ENCODE assay signal across 9 cellular contexts in the genomic region with DNA sequence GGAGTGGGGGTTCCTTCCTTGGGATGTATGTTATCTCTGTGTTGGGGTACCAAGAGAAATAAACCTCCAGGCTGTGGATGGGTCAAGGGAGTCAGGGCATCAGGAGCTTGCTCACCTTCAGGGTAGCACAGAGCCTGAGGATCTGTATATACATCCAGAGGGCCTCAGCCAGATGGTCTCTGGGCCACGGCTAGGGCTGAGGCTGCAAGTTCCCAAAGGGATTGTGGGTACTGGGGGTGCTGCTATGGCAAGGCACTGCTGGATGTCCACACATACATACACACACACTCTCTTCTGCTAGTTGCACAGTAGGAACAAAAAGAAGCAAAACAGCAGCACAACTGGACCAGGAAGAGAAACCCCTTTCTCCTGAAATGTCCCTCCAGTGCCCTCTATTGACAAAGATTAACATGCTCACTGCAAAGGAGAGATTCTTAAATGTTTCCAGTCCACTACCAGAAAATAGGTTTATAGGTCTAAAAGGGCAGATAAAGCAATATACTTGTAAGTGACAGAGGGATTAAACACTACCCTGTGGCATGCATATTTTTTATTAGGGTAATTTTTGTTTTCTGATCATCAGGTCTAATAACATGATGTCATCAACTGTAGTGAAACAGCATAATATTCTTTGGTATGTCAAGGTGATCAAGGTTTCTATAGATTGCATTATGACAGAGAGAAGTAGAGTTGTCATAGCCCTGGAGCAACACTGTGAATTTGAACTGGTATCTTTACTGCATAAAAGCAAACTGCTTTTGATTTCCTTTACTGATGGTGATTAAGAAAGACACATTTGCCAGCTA. TPM values are rescaled to one million over a fixed set of nuclear protein-coding genes. Genes with fewer than 3 reads are reported as not detected.
DNase-seq lines count a peak whose midpoint lies in the region; ATAC-seq and TF ChIP-seq lines count a peak whose summit lies in the region.
"Had no signal": no experiment of that assay in that cellular context is flagged by ENCODE, and none has a peak within 500 bp of the region (broad histone marks: within the 10 kb centered on the region; RNA-seq: fewer than 3 reads in every experiment).

No MANE protein-coding gene starts in this region.

- no peaks in the 10 kb centered on the region for H3K9me3 ChIP-seq in mammary epithelial cell (replicated peaks; ENCODE audit: insufficient read depth, low read length)
- no peaks in the 10 kb centered on the region for H3K9me3 ChIP-seq in psoas muscle

- POLR2A ChIA-PET in activated CD8-positive, alpha-beta T cell treated with anti-CD3 and anti-CD28 coated beads, Interleukin-2, amount 10 ng/mL, durations not matched to agents 7 days and 5 days (lab: Charles Lee): no interaction called here

- in situ Hi-C loops in mammary epithelial cell (cut with MboI; ENCODE audit: low sequenced_read_pairs in 2 of 2): no loop called here

- H3K27me3 ChIP-seq in mammary epithelial cell (ENCODE audit: insufficient read depth, low read length): peaks cover under 1% of the 10 kb centered on the region
- H3K27me3 ChIP-seq in psoas muscle (ENCODE audit: insufficient read depth in 3 of 3, low read length in 2 of 3): no peaks in the 10 kb centered on the region

- BruUV-seq in mammary epithelial cell (replicated peaks; lab: Mats Ljungman, UMichigan): no TSS peak

- H3K9me3 Mint-ChIP-seq in activated CD8-positive, alpha-beta T cell treated with anti-CD3 and anti-CD28 coated beads, Interleukin-2, amount 10 ng/mL, durations not matched to agents 7 days and 5 days (ENCODE audit: insufficient read depth): no peaks in the 10 kb centered on the region
- H3K9me3 Mint-ChIP-seq: memory B cell had no signal

- no peaks in the 10 kb centered on the region for H3K4me1 Mint-ChIP-seq in activated CD8-positive, alpha-beta T cell treated with anti-CD3 and anti-CD28 coated beads, Interleukin-2, amount 10 ng/mL, durations not matched to agents 7 days and 5 days (ENCODE audit: low read depth)
- H3K4me1 Mint-ChIP-seq: memory B cell had no signal

- no CpG with 5 or more reads among the region's 1 CpG for WGBS in mammary epithelial cell (ENCODE audit: low coverage, missing lambda C conversion rate)
- WGBS in psoas muscle, 3 donors: 54 to 73% (median 70%) methylated on average over 1 of the region's 1 CpG

- no peaks in the 10 kb centered on the region for H4K20me1 ChIP-seq in mammary epithelial cell (ENCODE audit: insufficient read depth, low read length)

- no peaks in the 10 kb centered on the region for H3K4me1 ChIP-seq in mammary epithelial cell (ENCODE audit: insufficient read depth, low read length)
- H3K4me1 ChIP-seq in psoas muscle: no peaks in the 10 kb centered on the region

- H2AFZ ChIP-seq in mammary epithelial cell (ENCODE audit: low read depth, low read length): no peak overlapping the region

- TF ChIP-seq CTCF in mammary epithelial cell (conservative IDR thresholded peaks at IDR 0.05 in 1 of 2, IDR thresholded peaks at IDR 0.05 in 1 of 2; ENCODE audit: extremely low read depth in 1 of 2, insufficient read depth in 1 of 2, low read depth in 1 of 2, low read length in 2 of 2) (peak; percentile 40 to 54), psoas muscle (IDR thresholded peaks at IDR 0.05) (peak; percentile 23)

- no peak overlapping the region for H3K4me2 ChIP-seq in mammary epithelial cell (ENCODE audit: insufficient read depth, low read depth, low read length)

- intact Hi-C loops in mammary epithelial cell (cut with micrococcal nuclease) (loop anchor here (1.0 to 2.0 kb wide), 3 partner anchors 145 to 627 kb away; no protein-coding TSS in a partner anchor), psoas muscle (cut with DNase I) (loop anchor here in 1 of 2 donors (10.0 kb wide), 1 partner anchor 291 kb away; no protein-coding TSS in a partner anchor)

- H3K27ac Mint-ChIP-seq in activated CD8-positive, alpha-beta T cell treated with anti-CD3 and anti-CD28 coated beads, Interleukin-2, amount 10 ng/mL, durations not matched to agents 7 days and 5 days: no peak overlapping the region
- H3K27ac Mint-ChIP-seq: memory B cell had no signal

- H3K4me3 ChIP-seq in mammary epithelial cell (replicated peaks in 1 of 3; ENCODE audit: insufficient read depth in 1 of 3, low read depth in 2 of 3, low read length in 3 of 3): no peak overlapping the region
- H3K4me3 ChIP-seq in psoas muscle: no peak overlapping the region

- H3K4me3 Mint-ChIP-seq in activated CD8-positive, alpha-beta T cell treated with anti-CD3 and anti-CD28 coated beads, Interleukin-2, amount 10 ng/mL, durations not matched to agents 7 days and 5 days: no peak overlapping the region
- H3K4me3 Mint-ChIP-seq: memory B cell had no signal

- H3K36me3 ChIP-seq in mammary epithelial cell (ENCODE audit: insufficient read depth, low read length) (no peaks in the 10 kb centered on the region), psoas muscle (ENCODE audit: insufficient read depth in 1 of 2, low read depth in 1 of 2) (no peaks in the 10 kb centered on the region)

- dilution Hi-C loops in mammary epithelial cell (cut with HindIII; ENCODE audit: low sequenced_read_pairs): no loop called here

- H3K9ac ChIP-seq in mammary epithelial cell (ENCODE audit: insufficient read depth, low read length): no peak overlapping the region

- peak; percentile 50 for ATAC-seq in HG03565 (IDR thresholded peaks at IDR 0.05; ENCODE audit: unreplicated experiment)
- no peak for ATAC-seq in psoas muscle
- ATAC-seq in activated CD8-positive, alpha-beta T cell treated with anti-CD3 and anti-CD28 coated beads, Interleukin-2, amount 10 ng/mL, durations not matched to agents 7 days and 5 days: no peak

- no peaks in the 10 kb centered on the region for H3K79me2 ChIP-seq in mammary epithelial cell (ENCODE audit: insufficient read depth, low read length)

- peak; percentile 28 for DNase-seq in DMS 273 (lab: John Stamatoyannopoulos, UW; ENCODE audit: unreplicated experiment)
- no peak for DNase-seq in DMS 273 treated with DMSO at 0.1 percent for 48 hours (lab: John Stamatoyannopoulos, UW)
- peak; percentile 6 for DNase-seq in mammary epithelial cell
- DNase-seq in psoas muscle: no peak
- no peak for DNase-seq in stimulated activated naive CD4-positive, alpha-beta T cell treated with Interleukin-2 at 50 U/mL for 16 hours (lab: John Stamatoyannopoulos, UW)
- DNase-seq in activated CD8-positive, alpha-beta T cell treated with anti-CD3 and anti-CD28 coated beads, Interleukin-2, amount 10 ng/mL, durations not matched to agents 7 days and 5 days: no peak
- DNase-seq in hypothalamus (lab: John Stamatoyannopoulos, UW): no peak

- CTCF ChIA-PET in mammary epithelial cell (lab: Charles Lee; ENCODE audit: low non-redundant PET): no interaction called here
- CTCF ChIA-PET in activated CD8-positive, alpha-beta T cell treated with anti-CD3 and anti-CD28 coated beads, Interleukin-2, amount 10 ng/mL, durations not matched to agents 7 days and 5 days (lab: Charles Lee): no interaction called here

- H3K27ac ChIP-seq in mammary epithelial cell (ENCODE audit: insufficient read depth, low read depth, low read length): no peak overlapping the region
- no peak overlapping the region for H3K27ac ChIP-seq in psoas muscle

- no peaks in the 10 kb centered on the region for H3K36me3 Mint-ChIP-seq in activated CD8-positive, alpha-beta T cell treated with anti-CD3 and anti-CD28 coated beads, Interleukin-2, amount 10 ng/mL, durations not matched to agents 7 days and 5 days (ENCODE audit: low read depth)
- H3K36me3 Mint-ChIP-seq: memory B cell had no signal

- H3K27me3 Mint-ChIP-seq in activated CD8-positive, alpha-beta T cell treated with anti-CD3 and anti-CD28 coated beads, Interleukin-2, amount 10 ng/mL, durations not matched to agents 7 days and 5 days (ENCODE audit: low read depth): no peaks in the 10 kb centered on the region

RNA-seq across cellular contexts. Expression of a gene that starts 56.3 kb away (rescaled TPM):
- total RNA-seq in mammary epithelial cell: not detected
- polyA plus RNA-seq in mammary epithelial cell: not detected
- not detected for polyA minus RNA-seq in mammary epithelial cell
- total RNA-seq in psoas muscle: 1 to 10 TPM in 3 of 4 donors, under 1 TPM in 1; 0.59 to 2.9 (median 1.3) TPM
- polyA plus RNA-seq in psoas muscle: under 1 TPM; 0.20 to 0.63 (median 0.57) TPM
- total RNA-seq in activated CD8-positive, alpha-beta T cell treated with anti-CD3 and anti-CD28 coated beads, Interleukin-2, amount 10 ng/mL, durations not matched to agents 7 days and 5 days: not detected

Comparison
In these comparisons a context has a peak if more than half of its experiments do, and no peak if none do; other contexts are left out.
1. DNase-seq: peak in DMS 273 (single experiment) and mammary epithelial cell (single experiment); none in DMS 273 treated with DMSO at 0.1 percent for 48 hours (single experiment), psoas muscle (0 of 2), stimulated activated naive CD4-positive, alpha-beta T cell treated with Interleukin-2 at 50 U/mL for 16 hours (single experiment), activated CD8-positive, alpha-beta T cell treated with anti-CD3 and anti-CD28 coated beads, Interleukin-2, amount 10 ng/mL, durations not matched to agents 7 days and 5 days (single experiment) and hypothalamus (0 of 51).